ENCODE assay signal across 1 cellular context in the genomic region with DNA sequence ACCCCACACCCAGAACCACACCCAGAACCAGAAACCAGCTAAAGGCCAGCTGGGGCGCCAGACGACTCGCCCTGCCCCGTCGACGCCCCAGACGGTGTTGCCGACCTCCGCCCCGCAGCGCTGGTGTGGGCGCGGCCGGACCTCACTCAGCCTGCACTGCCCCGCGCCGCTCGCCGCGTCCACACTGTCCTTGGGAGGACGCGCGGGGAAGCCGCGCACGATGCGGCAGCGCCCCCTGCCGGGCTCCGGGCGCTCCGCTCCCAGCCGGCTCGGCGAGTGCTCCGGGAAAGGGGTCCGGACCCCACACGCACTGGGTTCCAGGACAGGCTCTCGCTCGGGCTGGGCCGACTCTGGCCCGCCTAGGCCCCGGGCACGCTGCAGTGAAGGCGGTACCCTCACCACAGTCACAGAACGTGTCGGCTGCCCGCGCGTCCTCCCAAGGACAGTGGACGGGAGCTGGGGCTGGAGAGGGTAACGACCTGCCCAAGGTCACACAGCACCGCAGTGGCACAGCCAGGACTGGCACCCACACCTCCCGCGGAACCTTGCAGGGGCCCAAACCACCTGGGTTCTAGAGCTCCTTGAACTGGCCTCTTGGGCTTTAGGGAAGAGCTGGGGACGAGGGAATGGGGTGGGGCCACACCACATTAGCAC.
TF ChIP-seq lines count a peak whose summit lies in the region.

No MANE protein-coding gene starts in this region.

TF ChIP-seq in K562, 482 proteins besides CTCF, POLR2A, EP300 and RAD21 (continued from another document and continues in another):
- TF ChIP-seq, protein P1, sequence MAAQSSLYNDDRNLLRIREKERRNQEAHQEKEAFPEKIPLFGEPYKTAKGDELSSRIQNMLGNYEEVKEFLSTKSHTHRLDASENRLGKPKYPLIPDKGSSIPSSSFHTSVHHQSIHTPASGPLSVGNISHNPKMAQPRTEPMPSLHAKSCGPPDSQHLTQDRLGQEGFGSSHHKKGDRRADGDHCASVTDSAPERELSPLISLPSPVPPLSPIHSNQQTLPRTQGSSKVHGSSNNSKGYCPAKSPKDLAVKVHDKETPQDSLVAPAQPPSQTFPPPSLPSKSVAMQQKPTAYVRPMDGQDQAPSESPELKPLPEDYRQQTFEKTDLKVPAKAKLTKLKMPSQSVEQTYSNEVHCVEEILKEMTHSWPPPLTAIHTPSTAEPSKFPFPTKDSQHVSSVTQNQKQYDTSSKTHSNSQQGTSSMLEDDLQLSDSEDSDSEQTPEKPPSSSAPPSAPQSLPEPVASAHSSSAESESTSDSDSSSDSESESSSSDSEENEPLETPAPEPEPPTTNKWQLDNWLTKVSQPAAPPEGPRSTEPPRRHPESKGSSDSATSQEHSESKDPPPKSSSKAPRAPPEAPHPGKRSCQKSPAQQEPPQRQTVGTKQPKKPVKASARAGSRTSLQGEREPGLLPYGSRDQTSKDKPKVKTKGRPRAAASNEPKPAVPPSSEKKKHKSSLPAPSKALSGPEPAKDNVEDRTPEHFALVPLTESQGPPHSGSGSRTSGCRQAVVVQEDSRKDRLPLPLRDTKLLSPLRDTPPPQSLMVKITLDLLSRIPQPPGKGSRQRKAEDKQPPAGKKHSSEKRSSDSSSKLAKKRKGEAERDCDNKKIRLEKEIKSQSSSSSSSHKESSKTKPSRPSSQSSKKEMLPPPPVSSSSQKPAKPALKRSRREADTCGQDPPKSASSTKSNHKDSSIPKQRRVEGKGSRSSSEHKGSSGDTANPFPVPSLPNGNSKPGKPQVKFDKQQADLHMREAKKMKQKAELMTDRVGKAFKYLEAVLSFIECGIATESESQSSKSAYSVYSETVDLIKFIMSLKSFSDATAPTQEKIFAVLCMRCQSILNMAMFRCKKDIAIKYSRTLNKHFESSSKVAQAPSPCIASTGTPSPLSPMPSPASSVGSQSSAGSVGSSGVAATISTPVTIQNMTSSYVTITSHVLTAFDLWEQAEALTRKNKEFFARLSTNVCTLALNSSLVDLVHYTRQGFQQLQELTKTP (IDR thresholded peaks at IDR 0.05; ENCODE audit: low read depth in 1 of 2, partially characterized antibody in 2 of 2) = no peak
- TF ChIP-seq ESRRA (IDR thresholded peaks at IDR 0.05; ENCODE audit: borderline replicate concordance, low read depth) (peak; percentile 96), SAP30 (IDR thresholded peaks at IDR 0.05; ENCODE audit: borderline replicate concordance, insufficient read depth, low read depth, low read length, poor library complexity, severe bottlenecking) (no peak), HDAC3 (IDR thresholded peaks at IDR 0.05; ENCODE audit: borderline replicate concordance, partially characterized antibody) (no peak), RBBP5 (IDR thresholded peaks at IDR 0.05; ENCODE audit: borderline replicate concordance, insufficient read depth, low read length, poor library complexity, severe bottlenecking) (no peak), ZNF197 (CRISPR knock-in tag; IDR thresholded peaks at IDR 0.05; ENCODE audit: low read depth) (no peak), HNRNPH1 (optimal IDR thresholded peaks at IDR 0.05; ENCODE audit: low read depth, low read length) (no peak), CREB1 (IDR thresholded peaks at IDR 0.05) (no peak; the same call in 1 of the 2 replicates), CREB1 (CRISPR knock-in tag; IDR thresholded peaks at IDR 0.05) (0 out of 2 replicates have a peak, but pooled peaks have one; percentile 30), ZNF146 (CRISPR knock-in tag; IDR thresholded peaks at IDR 0.05; ENCODE audit: unreplicated experiment) (no peak), ZNF124 (CRISPR knock-in tag; IDR thresholded peaks at IDR 0.05) (no peak), PCBP1 (IDR thresholded peaks at IDR 0.05; ENCODE audit: low read depth, low read length, poor library complexity, severe bottlenecking) (no peak), CCNT2 (IDR thresholded peaks at IDR 0.05; ENCODE audit: borderline replicate concordance, extremely low read depth, insufficient read length, low read depth, low read length) (peak; percentile 54), CBFB (CRISPR knock-in tag; IDR thresholded peaks at IDR 0.05) (no peak), KDM2B (CRISPR knock-in tag; IDR thresholded peaks at IDR 0.05) (0 out of 2 replicates have a peak, but pooled peaks have one; percentile 59), MYNN (IDR thresholded peaks at IDR 0.05) (no peak), MYNN (CRISPR knock-in tag; IDR thresholded peaks at IDR 0.05) (no peak), RCOR1 (IDR thresholded peaks at IDR 0.05; ENCODE audit: borderline replicate concordance in 1 of 2, low read depth in 2 of 2, low read length in 2 of 2) (0 out of 4 replicates have a peak, but pooled peaks of 1 of the 2 experiments have one; percentile 26), C11orf30 (IDR thresholded peaks at IDR 0.05; ENCODE audit: low read depth) (no peak), ZNF143 (CRISPR knock-in tag; IDR thresholded peaks at IDR 0.05) (no peak), POLR2G (IDR thresholded peaks at IDR 0.05; ENCODE audit: low read depth, low read length) (peak; percentile 69; the same call in 1 of the 2 replicates), GABPA (tag; conservative IDR thresholded peaks at IDR 0.05; ENCODE audit: low read depth) (peak; percentile 44), CREM (IDR thresholded peaks at IDR 0.05; ENCODE audit: low read depth) (peak; percentile 60), MEIS2 (IDR thresholded peaks at IDR 0.05; ENCODE audit: partially characterized antibody) (no peak), ZSCAN29 (IDR thresholded peaks at IDR 0.05) (peak; percentile 98), ZNF589 (CRISPR knock-in tag; IDR thresholded peaks at IDR 0.05; ENCODE audit: low read depth) (no peak)
- TF ChIP-seq, protein P2, sequence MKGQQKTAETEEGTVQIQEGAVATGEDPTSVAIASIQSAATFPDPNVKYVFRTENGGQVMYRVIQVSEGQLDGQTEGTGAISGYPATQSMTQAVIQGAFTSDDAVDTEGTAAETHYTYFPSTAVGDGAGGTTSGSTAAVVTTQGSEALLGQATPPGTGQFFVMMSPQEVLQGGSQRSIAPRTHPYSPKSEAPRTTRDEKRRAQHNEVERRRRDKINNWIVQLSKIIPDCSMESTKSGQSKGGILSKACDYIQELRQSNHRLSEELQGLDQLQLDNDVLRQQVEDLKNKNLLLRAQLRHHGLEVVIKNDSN (CRISPR knock-in tag; IDR thresholded peaks at IDR 0.05) = peak; percentile 15; the same call in 1 of the 2 replicates
- TF ChIP-seq, protein P3, sequence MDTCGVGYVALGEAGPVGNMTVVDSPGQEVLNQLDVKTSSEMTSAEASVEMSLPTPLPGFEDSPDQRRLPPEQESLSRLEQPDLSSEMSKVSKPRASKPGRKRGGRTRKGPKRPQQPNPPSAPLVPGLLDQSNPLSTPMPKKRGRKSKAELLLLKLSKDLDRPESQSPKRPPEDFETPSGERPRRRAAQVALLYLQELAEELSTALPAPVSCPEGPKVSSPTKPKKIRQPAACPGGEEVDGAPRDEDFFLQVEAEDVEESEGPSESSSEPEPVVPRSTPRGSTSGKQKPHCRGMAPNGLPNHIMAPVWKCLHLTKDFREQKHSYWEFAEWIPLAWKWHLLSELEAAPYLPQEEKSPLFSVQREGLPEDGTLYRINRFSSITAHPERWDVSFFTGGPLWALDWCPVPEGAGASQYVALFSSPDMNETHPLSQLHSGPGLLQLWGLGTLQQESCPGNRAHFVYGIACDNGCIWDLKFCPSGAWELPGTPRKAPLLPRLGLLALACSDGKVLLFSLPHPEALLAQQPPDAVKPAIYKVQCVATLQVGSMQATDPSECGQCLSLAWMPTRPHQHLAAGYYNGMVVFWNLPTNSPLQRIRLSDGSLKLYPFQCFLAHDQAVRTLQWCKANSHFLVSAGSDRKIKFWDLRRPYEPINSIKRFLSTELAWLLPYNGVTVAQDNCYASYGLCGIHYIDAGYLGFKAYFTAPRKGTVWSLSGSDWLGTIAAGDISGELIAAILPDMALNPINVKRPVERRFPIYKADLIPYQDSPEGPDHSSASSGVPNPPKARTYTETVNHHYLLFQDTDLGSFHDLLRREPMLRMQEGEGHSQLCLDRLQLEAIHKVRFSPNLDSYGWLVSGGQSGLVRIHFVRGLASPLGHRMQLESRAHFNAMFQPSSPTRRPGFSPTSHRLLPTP (IDR thresholded peaks at IDR 0.05; ENCODE audit: borderline replicate concordance, extremely low read depth, insufficient read length) = no peak
- TF ChIP-seq, protein P4, sequence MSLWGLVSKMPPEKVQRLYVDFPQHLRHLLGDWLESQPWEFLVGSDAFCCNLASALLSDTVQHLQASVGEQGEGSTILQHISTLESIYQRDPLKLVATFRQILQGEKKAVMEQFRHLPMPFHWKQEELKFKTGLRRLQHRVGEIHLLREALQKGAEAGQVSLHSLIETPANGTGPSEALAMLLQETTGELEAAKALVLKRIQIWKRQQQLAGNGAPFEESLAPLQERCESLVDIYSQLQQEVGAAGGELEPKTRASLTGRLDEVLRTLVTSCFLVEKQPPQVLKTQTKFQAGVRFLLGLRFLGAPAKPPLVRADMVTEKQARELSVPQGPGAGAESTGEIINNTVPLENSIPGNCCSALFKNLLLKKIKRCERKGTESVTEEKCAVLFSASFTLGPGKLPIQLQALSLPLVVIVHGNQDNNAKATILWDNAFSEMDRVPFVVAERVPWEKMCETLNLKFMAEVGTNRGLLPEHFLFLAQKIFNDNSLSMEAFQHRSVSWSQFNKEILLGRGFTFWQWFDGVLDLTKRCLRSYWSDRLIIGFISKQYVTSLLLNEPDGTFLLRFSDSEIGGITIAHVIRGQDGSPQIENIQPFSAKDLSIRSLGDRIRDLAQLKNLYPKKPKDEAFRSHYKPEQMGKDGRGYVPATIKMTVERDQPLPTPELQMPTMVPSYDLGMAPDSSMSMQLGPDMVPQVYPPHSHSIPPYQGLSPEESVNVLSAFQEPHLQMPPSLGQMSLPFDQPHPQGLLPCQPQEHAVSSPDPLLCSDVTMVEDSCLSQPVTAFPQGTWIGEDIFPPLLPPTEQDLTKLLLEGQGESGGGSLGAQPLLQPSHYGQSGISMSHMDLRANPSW (CRISPR knock-in tag; IDR thresholded peaks at IDR 0.05) = 0 out of 2 replicates have a peak, but pooled peaks have one; percentile 26
- TF ChIP-seq, protein P5, sequence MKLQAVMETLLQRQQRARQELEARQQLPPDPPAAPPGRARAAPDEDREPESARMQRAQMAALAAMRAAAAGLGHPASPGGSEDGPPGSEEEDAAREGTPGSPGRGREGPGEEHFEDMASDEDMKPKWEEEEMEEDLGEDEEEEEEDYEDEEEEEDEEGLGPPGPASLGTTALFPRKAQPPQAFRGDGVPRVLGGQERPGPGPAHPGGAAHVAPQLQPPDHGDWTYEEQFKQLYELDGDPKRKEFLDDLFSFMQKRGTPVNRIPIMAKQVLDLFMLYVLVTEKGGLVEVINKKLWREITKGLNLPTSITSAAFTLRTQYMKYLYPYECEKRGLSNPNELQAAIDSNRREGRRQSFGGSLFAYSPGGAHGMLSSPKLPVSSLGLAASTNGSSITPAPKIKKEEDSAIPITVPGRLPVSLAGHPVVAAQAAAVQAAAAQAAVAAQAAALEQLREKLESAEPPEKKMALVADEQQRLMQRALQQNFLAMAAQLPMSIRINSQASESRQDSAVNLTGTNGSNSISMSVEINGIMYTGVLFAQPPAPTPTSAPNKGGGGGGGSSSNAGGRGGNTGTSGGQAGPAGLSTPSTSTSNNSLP (IDR thresholded peaks at IDR 0.05; ENCODE audit: borderline replicate concordance, low read depth, low read length) = no peak
- TF ChIP-seq, protein P6, sequence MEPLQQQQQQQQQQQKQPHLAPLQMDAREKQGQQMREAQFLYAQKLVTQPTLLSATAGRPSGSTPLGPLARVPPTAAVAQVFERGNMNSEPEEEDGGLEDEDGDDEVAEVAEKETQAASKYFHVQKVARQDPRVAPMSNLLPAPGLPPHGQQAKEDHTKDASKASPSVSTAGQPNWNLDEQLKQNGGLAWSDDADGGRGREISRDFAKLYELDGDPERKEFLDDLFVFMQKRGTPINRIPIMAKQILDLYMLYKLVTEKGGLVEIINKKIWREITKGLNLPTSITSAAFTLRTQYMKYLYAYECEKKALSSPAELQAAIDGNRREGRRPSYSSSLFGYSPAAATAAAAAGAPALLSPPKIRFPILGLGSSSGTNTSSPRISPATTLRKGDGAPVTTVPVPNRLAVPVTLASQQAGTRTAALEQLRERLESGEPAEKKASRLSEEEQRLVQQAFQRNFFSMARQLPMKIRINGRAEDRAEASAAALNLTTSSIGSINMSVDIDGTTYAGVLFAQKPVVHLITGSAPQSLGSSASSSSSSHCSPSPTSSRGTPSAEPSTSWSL (CRISPR knock-in tag; IDR thresholded peaks at IDR 0.05; ENCODE audit: borderline replicate concordance) = no peak
- TF ChIP-seq, protein P7, sequence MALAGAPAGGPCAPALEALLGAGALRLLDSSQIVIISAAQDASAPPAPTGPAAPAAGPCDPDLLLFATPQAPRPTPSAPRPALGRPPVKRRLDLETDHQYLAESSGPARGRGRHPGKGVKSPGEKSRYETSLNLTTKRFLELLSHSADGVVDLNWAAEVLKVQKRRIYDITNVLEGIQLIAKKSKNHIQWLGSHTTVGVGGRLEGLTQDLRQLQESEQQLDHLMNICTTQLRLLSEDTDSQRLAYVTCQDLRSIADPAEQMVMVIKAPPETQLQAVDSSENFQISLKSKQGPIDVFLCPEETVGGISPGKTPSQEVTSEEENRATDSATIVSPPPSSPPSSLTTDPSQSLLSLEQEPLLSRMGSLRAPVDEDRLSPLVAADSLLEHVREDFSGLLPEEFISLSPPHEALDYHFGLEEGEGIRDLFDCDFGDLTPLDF (CRISPR knock-in tag; IDR thresholded peaks at IDR 0.05) = 0 out of 2 replicates have a peak, but pooled peaks have one; percentile 54
- TF ChIP-seq, protein P8, sequence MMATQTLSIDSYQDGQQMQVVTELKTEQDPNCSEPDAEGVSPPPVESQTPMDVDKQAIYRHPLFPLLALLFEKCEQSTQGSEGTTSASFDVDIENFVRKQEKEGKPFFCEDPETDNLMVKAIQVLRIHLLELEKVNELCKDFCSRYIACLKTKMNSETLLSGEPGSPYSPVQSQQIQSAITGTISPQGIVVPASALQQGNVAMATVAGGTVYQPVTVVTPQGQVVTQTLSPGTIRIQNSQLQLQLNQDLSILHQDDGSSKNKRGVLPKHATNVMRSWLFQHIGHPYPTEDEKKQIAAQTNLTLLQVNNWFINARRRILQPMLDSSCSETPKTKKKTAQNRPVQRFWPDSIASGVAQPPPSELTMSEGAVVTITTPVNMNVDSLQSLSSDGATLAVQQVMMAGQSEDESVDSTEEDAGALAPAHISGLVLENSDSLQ (IDR thresholded peaks at IDR 0.05) = no peak
- TF ChIP-seq, protein P9, sequence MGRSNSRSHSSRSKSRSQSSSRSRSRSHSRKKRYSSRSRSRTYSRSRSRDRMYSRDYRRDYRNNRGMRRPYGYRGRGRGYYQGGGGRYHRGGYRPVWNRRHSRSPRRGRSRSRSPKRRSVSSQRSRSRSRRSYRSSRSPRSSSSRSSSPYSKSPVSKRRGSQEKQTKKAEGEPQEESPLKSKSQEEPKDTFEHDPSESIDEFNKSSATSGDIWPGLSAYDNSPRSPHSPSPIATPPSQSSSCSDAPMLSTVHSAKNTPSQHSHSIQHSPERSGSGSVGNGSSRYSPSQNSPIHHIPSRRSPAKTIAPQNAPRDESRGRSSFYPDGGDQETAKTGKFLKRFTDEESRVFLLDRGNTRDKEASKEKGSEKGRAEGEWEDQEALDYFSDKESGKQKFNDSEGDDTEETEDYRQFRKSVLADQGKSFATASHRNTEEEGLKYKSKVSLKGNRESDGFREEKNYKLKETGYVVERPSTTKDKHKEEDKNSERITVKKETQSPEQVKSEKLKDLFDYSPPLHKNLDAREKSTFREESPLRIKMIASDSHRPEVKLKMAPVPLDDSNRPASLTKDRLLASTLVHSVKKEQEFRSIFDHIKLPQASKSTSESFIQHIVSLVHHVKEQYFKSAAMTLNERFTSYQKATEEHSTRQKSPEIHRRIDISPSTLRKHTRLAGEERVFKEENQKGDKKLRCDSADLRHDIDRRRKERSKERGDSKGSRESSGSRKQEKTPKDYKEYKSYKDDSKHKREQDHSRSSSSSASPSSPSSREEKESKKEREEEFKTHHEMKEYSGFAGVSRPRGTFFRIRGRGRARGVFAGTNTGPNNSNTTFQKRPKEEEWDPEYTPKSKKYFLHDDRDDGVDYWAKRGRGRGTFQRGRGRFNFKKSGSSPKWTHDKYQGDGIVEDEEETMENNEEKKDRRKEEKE (IDR thresholded peaks at IDR 0.05; ENCODE audit: borderline replicate concordance in 1 of 2, control insufficient read depth in 1 of 2, low read depth in 2 of 2, low read length in 1 of 2) = 0 out of 4 replicates have a peak, but pooled peaks of 1 of the 2 experiments have one; percentile 51
